12 cellular contexts compared by ENCODE assay signal in genomic region chr14:58731465-58732330, GRCh38.
A peak's percentile ranks its signal among the peaks of the same experiment; 100 is the strongest.
DNase-seq lines count a peak whose midpoint lies in the region; ATAC-seq, FAIRE-seq and TF ChIP-seq lines count a peak whose summit lies in the region.
"Had no signal": no experiment of that assay in that cellular context is flagged by ENCODE, and none has a peak within 500 bp of the region (broad histone marks: within the 10 kb centered on the region; RNA-seq: fewer than 3 reads in every experiment).

No MANE protein-coding gene starts in this region.

- TF ChIP-seq CTCF in keratinocyte (optimal IDR thresholded peaks at IDR 0.05 in 1 of 3, IDR thresholded peaks at IDR 0.05 in 1 of 3, conservative IDR thresholded peaks at IDR 0.05 in 1 of 3; ENCODE audit: extremely low read depth in 1 of 3, insufficient read depth in 2 of 3, low read length in 3 of 3) (no peak), upper lobe of right lung (IDR thresholded peaks at IDR 0.05) (no peak)

- H4K20me1 ChIP-seq in keratinocyte (ENCODE audit: control insufficient read depth, extremely low read depth, insufficient read depth, low read length): peaks cover 2% of the 10 kb centered on the region

- H3K9me3 ChIP-seq in keratinocyte (ENCODE audit: control insufficient read depth, low read depth, low read length) (no peaks in the 10 kb centered on the region), upper lobe of right lung (no peaks in the 10 kb centered on the region)
- H3K9me3 ChIP-seq: lower lobe of right lung, testis had no signal

- peak overlapping the region; percentile 66 for H3K27ac ChIP-seq in keratinocyte (ENCODE audit: control insufficient read depth, insufficient read depth, low read length)
- no peak overlapping the region for H3K27ac ChIP-seq in upper lobe of right lung
- H3K27ac ChIP-seq: lower lobe of right lung, testis had no signal

- H3K36me3 ChIP-seq in keratinocyte (ENCODE audit: control insufficient read depth in 2 of 2, extremely low read depth in 1 of 2, insufficient read depth in 2 of 2, low read length in 2 of 2): no peaks in the 10 kb centered on the region
- no peaks in the 10 kb centered on the region for H3K36me3 ChIP-seq in upper lobe of right lung
- H3K36me3 ChIP-seq: lower lobe of right lung had no signal

- H3K4me2 ChIP-seq in keratinocyte (ENCODE audit: control insufficient read depth, extremely low read depth, insufficient read depth, low read depth, low read length): peak overlapping the region; percentile 65

- intact Hi-C loops in Right ventricle myocardium inferior (cut with DNase I) (no loop called here), cardiac septum (cut with DNase I) (no loop called here), upper lobe of right lung (cut with DNase I) (no loop called here)

- H3K79me2 ChIP-seq in keratinocyte (ENCODE audit: control insufficient read depth, insufficient read depth, low read length): no peaks in the 10 kb centered on the region

- DNase-seq in Right ventricle myocardium inferior (ENCODE audit: missing footprints): no peak
- DNase-seq in cardiac septum (ENCODE audit: low spot score): no peak
- peak; percentile 95 for DNase-seq in astrocyte of the hippocampus (ENCODE audit: low read depth, low spot score)
- DNase-seq in keratinocyte (ENCODE audit: low read depth, low spot score): peak; percentile 72
- DNase-seq in urothelium cell line (ENCODE audit: low spot score): peak; percentile 92
- DNase-seq in upper lobe of right lung: no peak
- DNase-seq in erythroblast (lab: John Stamatoyannopoulos, UW): no peak
- DNase-seq: 8988T, lower lobe of right lung, NCI-H2171 treated with DMSO at 0.1 percent for 48 hours, testis had no signal

- H3K4me1 ChIP-seq in keratinocyte (ENCODE audit: control insufficient read depth, extremely low read depth, insufficient read depth, low read length) (peaks cover 22% of the 10 kb centered on the region), upper lobe of right lung (no peaks in the 10 kb centered on the region)
- H3K4me1 ChIP-seq: testis had no signal

- dilution Hi-C loops in keratinocyte (cut with MboI; ENCODE audit: extremely low pct_ligation_motif_present, low sequenced_read_pairs): no loop called here

- TF ChIP-seq POLR2A in erythroblast (IDR thresholded peaks at IDR 0.05; ENCODE audit: low read length): no peak

- ATAC-seq in Right ventricle myocardium inferior (peak; percentile 48), upper lobe of right lung (no peak), HG03039 (IDR thresholded peaks at IDR 0.05; ENCODE audit: unreplicated experiment) (no peak)
- ATAC-seq: lower lobe of right lung had no signal

- peak overlapping the region in 2 of 3 experiments; percentile 31 to 43 for H3K4me3 ChIP-seq in keratinocyte (ENCODE audit: control insufficient read depth in 2 of 3, extremely low read depth in 1 of 3, insufficient read depth in 2 of 3, low read depth in 1 of 3, low read length in 3 of 3)
- H3K4me3 ChIP-seq in upper lobe of right lung: no peak overlapping the region
- H3K4me3 ChIP-seq: lower lobe of right lung, testis had no signal

- FAIRE-seq in keratinocyte (lab: Jason Lieb, UNC) (peak; percentile 93), urothelium cell line (lab: Jason Lieb, UNC) (peak; percentile 79)

- H2AFZ ChIP-seq in keratinocyte (ENCODE audit: control insufficient read depth, low read length): peak overlapping the region; percentile 31

- H3K9ac ChIP-seq in keratinocyte (ENCODE audit: control insufficient read depth, extremely low read depth, insufficient read depth, low read length): no peak overlapping the region

- H3K27me3 ChIP-seq in keratinocyte (ENCODE audit: control insufficient read depth, extremely low read depth, insufficient read depth, low read length) (peaks cover 3% of the 10 kb centered on the region), upper lobe of right lung (no peaks in the 10 kb centered on the region)
- H3K27me3 ChIP-seq: testis had no signal

- H3K9me1 ChIP-seq in keratinocyte (ENCODE audit: control insufficient read depth, extremely low read depth, insufficient read depth, low read length): no peaks in the 10 kb centered on the region

Comparison
In these comparisons a context has a peak if more than half of its experiments do, and no peak if none do; other contexts are left out.
1. DNase-seq: peak in astrocyte of the hippocampus (single experiment), keratinocyte (single experiment) and urothelium cell line (single experiment); none in Right ventricle myocardium inferior (single experiment), cardiac septum (single experiment), upper lobe of right lung (single experiment) and erythroblast (0 of 2).